11 cellular contexts compared by ENCODE assay signal in genomic region chr12:30725739-30726138, GRCh38. TPM values are rescaled to one million over a fixed set of nuclear protein-coding genes. Genes with fewer than 3 reads are reported as not detected.
A peak's percentile ranks its signal among the peaks of the same experiment; 100 is the strongest.
DNase-seq lines count a peak whose midpoint lies in the region; ATAC-seq and TF ChIP-seq lines count a peak whose summit lies in the region.
"Had no signal": no experiment of that assay in that cellular context is flagged by ENCODE, and none has a peak within 500 bp of the region (broad histone marks: within the 10 kb centered on the region; RNA-seq: fewer than 3 reads in every experiment).

No MANE protein-coding gene starts in this region.

- TF ChIP-seq POLR2A in gastroesophageal sphincter (IDR thresholded peaks at IDR 0.05): no peak

- H3K36me3 ChIP-seq in OCI-LY3 (replicated peaks; ENCODE audit: low read depth, low read length): peaks cover 3% of the 10 kb centered on the region
- H3K36me3 ChIP-seq in gastroesophageal sphincter: peaks cover 0 to 65% of the 10 kb centered on the region in 2 donors

- DNase-seq in COLO829 (ENCODE audit: low spot score) (peak; percentile 78), dermis blood vessel endothelial cell (peak; percentile 71), myocyte (ENCODE audit: low read depth) (peak; percentile 24), NAMALWA (ENCODE audit: low spot score) (no peak)
- DNase-seq: DMS 273 treated with DMSO at 0.1 percent for 48 hours; NCI-H1105; NK-92 treated with Interleukin-12 subunit alpha and Interleukin-12 subunit beta, amount 100 ng/mL, for 24 hours had no signal

- no peaks in the 10 kb centered on the region for H4K20me1 ChIP-seq in OCI-LY3 (ENCODE audit: insufficient read depth, low read length)

- no peak overlapping the region for H3K9ac ChIP-seq in OCI-LY3 (ENCODE audit: low read length)

- no peak overlapping the region for H3K27ac ChIP-seq in OCI-LY3 (ENCODE audit: low read length)
- H3K27ac ChIP-seq in gastroesophageal sphincter: no peak overlapping the region

- ATAC-seq in gastroesophageal sphincter (no peak), GM18858 (IDR thresholded peaks at IDR 0.05; ENCODE audit: unreplicated experiment) (no peak), HG03439 (IDR thresholded peaks at IDR 0.05; ENCODE audit: unreplicated experiment) (no peak)

- no peak overlapping the region for H2AFZ ChIP-seq in OCI-LY3 (ENCODE audit: low read depth, low read length)

- H3K4me3 ChIP-seq in OCI-LY3 (ENCODE audit: low read length): no peak overlapping the region
- H3K4me3 ChIP-seq in gastroesophageal sphincter: no peak overlapping the region

- no peaks in the 10 kb centered on the region for H3K9me3 ChIP-seq in OCI-LY3 (ENCODE audit: insufficient read depth, low read length)
- H3K9me3 ChIP-seq in gastroesophageal sphincter: no peaks in the 10 kb centered on the region

- H3K79me2 ChIP-seq in OCI-LY3 (ENCODE audit: low read length): no peaks in the 10 kb centered on the region

- peak overlapping the region; percentile 9; the same call in 1 of the 2 replicates for H3K4me2 ChIP-seq in OCI-LY3 (ENCODE audit: low read length)

- no peak for TF ChIP-seq EP300 in gastroesophageal sphincter (IDR thresholded peaks at IDR 0.05)

- TF ChIP-seq CTCF in OCI-LY3 (IDR thresholded peaks at IDR 0.05; ENCODE audit: low read depth, low read length) (no peak), gastroesophageal sphincter (IDR thresholded peaks at IDR 0.05) (no peak)

- H3K4me1 ChIP-seq in OCI-LY3 (ENCODE audit: low read length) (peaks cover 16% of the 10 kb centered on the region), gastroesophageal sphincter (no peaks in the 10 kb centered on the region)

- 11 to 29% methylated on average over 1 of the region's 1 CpG for WGBS in gastroesophageal sphincter (ENCODE audit: low coverage in 1 of 2), 2 donors

- H3K27me3 ChIP-seq in OCI-LY3 (ENCODE audit: low read depth, low read length): no peaks in the 10 kb centered on the region
- no peaks in the 10 kb centered on the region for H3K27me3 ChIP-seq in gastroesophageal sphincter

RNA-seq across cellular contexts. Expression of gene CAPRIN2, which starts 29.0 kb away (rescaled TPM):
- total RNA-seq in dermis blood vessel endothelial cell (12.0 and 13.4 TPM in 2 replicates), myocyte (25.5 and 30.0 TPM in 2 replicates), gastroesophageal sphincter (10 to 100 TPM; 20.5 to 38.3 (median 27.8) TPM)
- polyA plus RNA-seq in myocyte (2012): 15.1 TPM

RNA-seq across cellular contexts. Expression of gene IPO8, which starts 30.1 kb away (rescaled TPM):
- 42.7 and 78.3 TPM in 2 replicates for total RNA-seq in dermis blood vessel endothelial cell
- 23.2 and 24.9 TPM in 2 replicates for total RNA-seq in myocyte
- 19.1 TPM for polyA plus RNA-seq in myocyte (2012)
- 10 to 100 TPM; 34.7 to 73.9 (median 44.7) TPM for total RNA-seq in gastroesophageal sphincter
